9 cellular contexts compared by ENCODE assay signal in genomic region chr19:29812881-29813275, GRCh38. TPM values are rescaled to one million over a fixed set of nuclear protein-coding genes. Genes with fewer than 3 reads are reported as not detected.
DNase-seq lines count a peak whose midpoint lies in the region; ATAC-seq lines count a peak whose summit lies in the region.
"Had no signal": no experiment of that assay in that cellular context is flagged by ENCODE, and none has a peak within 500 bp of the region (broad histone marks: within the 10 kb centered on the region; RNA-seq: fewer than 3 reads in every experiment).

No MANE protein-coding gene starts in this region.

- no peaks in the 10 kb centered on the region for H3K9me3 Mint-ChIP-seq in activated CD4-positive, alpha-beta T cell treated with anti-CD3 and anti-CD28 coated beads, Interleukin-2, amount 10 ng/mL, durations not matched to agents 7 days and 5 days
- H3K9me3 Mint-ChIP-seq in activated CD4-positive, alpha-beta memory T cell treated with anti-CD3 and anti-CD28 coated beads, Interleukin-2, amount 10 ng/mL, durations not matched to agents 7 days and 5 days, result no peaks in the 10 kb centered on the region

- H3K9me3 ChIP-seq in iPS DF 6.9 (ENCODE audit: control insufficient read depth, insufficient read depth, low read length) (no peaks in the 10 kb centered on the region), subcutaneous abdominal adipose tissue (ENCODE audit: control insufficient read depth in 5 of 5, low read length in 5 of 5) (no peaks in the 10 kb centered on the region)
- H3K9me3 ChIP-seq: adrenal gland had no signal

- no peaks in the 10 kb centered on the region for H3K27me3 ChIP-seq in iPS DF 6.9 (ENCODE audit: control insufficient read depth, insufficient read depth, low read length)
- H3K27me3 ChIP-seq in subcutaneous abdominal adipose tissue (ENCODE audit: control insufficient read depth in 5 of 5, insufficient read depth in 4 of 5, low read length in 5 of 5), result no peaks in the 10 kb centered on the region
- H3K27me3 ChIP-seq: adrenal gland had no signal

- H3K4me1 ChIP-seq in iPS DF 6.9 (ENCODE audit: control insufficient read depth, insufficient read depth, low read length), result no peaks in the 10 kb centered on the region; the same call in 1 of the 2 replicates
- H3K4me1 ChIP-seq in subcutaneous abdominal adipose tissue (ENCODE audit: control insufficient read depth in 5 of 5, insufficient read depth in 5 of 5, low read length in 5 of 5), result peaks cover 0 to 12% (median 11%) of the 10 kb centered on the region in 5 donors

- peaks cover 4% of the 10 kb centered on the region; the same call in 1 of the 2 replicates for H3K36me3 ChIP-seq in iPS DF 6.9 (ENCODE audit: control insufficient read depth, insufficient read depth, low read length)
- H3K36me3 ChIP-seq in subcutaneous abdominal adipose tissue (ENCODE audit: control insufficient read depth in 5 of 5, insufficient read depth in 5 of 5, low read length in 5 of 5), result no peaks in the 10 kb centered on the region
- H3K36me3 ChIP-seq: adrenal gland had no signal

- H3K4me3 ChIP-seq in iPS DF 6.9 (ENCODE audit: low read length), result peak overlapping the region; percentile 83; the same call in 1 of the 2 replicates
- H3K4me3 ChIP-seq in subcutaneous abdominal adipose tissue (ENCODE audit: low read depth in 1 of 5, low read length in 5 of 5), result peak overlapping the region in 3 of 5 donors; percentile 17 to 53 (median 31)

- POLR2A ChIA-PET in activated CD4-positive, alpha-beta T cell treated with anti-CD3 and anti-CD28 coated beads, Interleukin-2, amount 10 ng/mL, durations not matched to agents 7 days and 5 days (lab: Charles Lee), result interaction anchor here (0.5 kb wide), 1 partner anchor 133 kb away, joined by 3 read pairs; no protein-coding TSS in a partner anchor
- POLR2A ChIA-PET in activated CD4-positive, alpha-beta memory T cell treated with anti-CD3 and anti-CD28 coated beads, Interleukin-2, amount 10 ng/mL, durations not matched to agents 7 days and 5 days (lab: Charles Lee), result interaction anchor here (0.6 to 8.7 kb wide), 10 partner anchors 8 to 207 kb away, joined by 3 to 67 read pairs (median 4); partner anchors contain the start of gene POP4

- no CpG with 5 or more reads among the region's 6 CpGs for WGBS in iPS DF 6.9 (ENCODE audit: insufficient coverage, insufficient read length)

- peaks cover 33% of the 10 kb centered on the region for H3K36me3 Mint-ChIP-seq in activated CD4-positive, alpha-beta T cell treated with anti-CD3 and anti-CD28 coated beads, Interleukin-2, amount 10 ng/mL, durations not matched to agents 7 days and 5 days (ENCODE audit: low read depth)
- H3K36me3 Mint-ChIP-seq in activated CD4-positive, alpha-beta memory T cell treated with anti-CD3 and anti-CD28 coated beads, Interleukin-2, amount 10 ng/mL, durations not matched to agents 7 days and 5 days (ENCODE audit: low read depth), result peaks cover 31% of the 10 kb centered on the region

- no peaks in the 10 kb centered on the region for H3K27me3 Mint-ChIP-seq in activated CD4-positive, alpha-beta T cell treated with anti-CD3 and anti-CD28 coated beads, Interleukin-2, amount 10 ng/mL, durations not matched to agents 7 days and 5 days
- no peaks in the 10 kb centered on the region for H3K27me3 Mint-ChIP-seq in activated CD4-positive, alpha-beta memory T cell treated with anti-CD3 and anti-CD28 coated beads, Interleukin-2, amount 10 ng/mL, durations not matched to agents 7 days and 5 days

- DNase-seq in activated CD4-positive, alpha-beta T cell treated with anti-CD3 and anti-CD28 coated beads, Interleukin-2, amount 10 ng/mL, durations not matched to agents 7 days and 5 days, result no peak
- DNase-seq in activated CD4-positive, alpha-beta T cell treated with anti-CD3 and anti-CD28 coated beads for 1 hour, result no peak
- DNase-seq in activated CD4-positive, alpha-beta memory T cell treated with anti-CD3 and anti-CD28 coated beads, Interleukin-2, amount 10 ng/mL, durations not matched to agents 7 days and 5 days, result peak; percentile 18
- DNase-seq in iPS DF 6.9 (ENCODE audit: low read depth, low spot score) (no peak), NCI-H1694 treated with DMSO at 0.1 percent for 48 hours (lab: John Stamatoyannopoulos, UW) (no peak), A172 (ENCODE audit: low spot score) (no peak)

- no peak for ATAC-seq in GM18502 (IDR thresholded peaks at IDR 0.05; ENCODE audit: poor library complexity, unreplicated experiment)

- CTCF ChIA-PET in activated CD4-positive, alpha-beta T cell treated with anti-CD3 and anti-CD28 coated beads, Interleukin-2, amount 10 ng/mL, durations not matched to agents 7 days and 5 days (lab: Charles Lee), result no interaction called here
- CTCF ChIA-PET in activated CD4-positive, alpha-beta memory T cell treated with anti-CD3 and anti-CD28 coated beads, Interleukin-2, amount 10 ng/mL, durations not matched to agents 7 days and 5 days (lab: Charles Lee), result interaction anchor here (0.9 kb wide), 1 partner anchor 25 kb away, joined by 3 read pairs; no protein-coding TSS in a partner anchor

- no peak overlapping the region for H3K27ac ChIP-seq in iPS DF 6.9 (ENCODE audit: low read length)
- no peak overlapping the region for H3K27ac ChIP-seq in subcutaneous abdominal adipose tissue (ENCODE audit: low read depth, low read length)

- peak overlapping the region; percentile 90 for H3K27ac Mint-ChIP-seq in activated CD4-positive, alpha-beta T cell treated with anti-CD3 and anti-CD28 coated beads, Interleukin-2, amount 10 ng/mL, durations not matched to agents 7 days and 5 days
- peak overlapping the region; percentile 68 for H3K27ac Mint-ChIP-seq in activated CD4-positive, alpha-beta memory T cell treated with anti-CD3 and anti-CD28 coated beads, Interleukin-2, amount 10 ng/mL, durations not matched to agents 7 days and 5 days

- peak overlapping the region in 1 of 5 donors; percentile 41 for H3K9ac ChIP-seq in subcutaneous abdominal adipose tissue (ENCODE audit: low read length in 5 of 5)

- peaks cover 48% of the 10 kb centered on the region for H3K4me1 Mint-ChIP-seq in activated CD4-positive, alpha-beta T cell treated with anti-CD3 and anti-CD28 coated beads, Interleukin-2, amount 10 ng/mL, durations not matched to agents 7 days and 5 days
- H3K4me1 Mint-ChIP-seq in activated CD4-positive, alpha-beta memory T cell treated with anti-CD3 and anti-CD28 coated beads, Interleukin-2, amount 10 ng/mL, durations not matched to agents 7 days and 5 days, result peaks cover 30% of the 10 kb centered on the region

- H3K4me3 Mint-ChIP-seq in activated CD4-positive, alpha-beta T cell treated with anti-CD3 and anti-CD28 coated beads, Interleukin-2, amount 10 ng/mL, durations not matched to agents 7 days and 5 days, result peak overlapping the region; percentile 95
- peak overlapping the region; percentile 84 for H3K4me3 Mint-ChIP-seq in activated CD4-positive, alpha-beta memory T cell treated with anti-CD3 and anti-CD28 coated beads, Interleukin-2, amount 10 ng/mL, durations not matched to agents 7 days and 5 days

RNA-seq across cellular contexts. Expression of gene CCNE1, which starts 1.1 kb away (rescaled TPM):
- total RNA-seq in activated CD4-positive, alpha-beta T cell treated with anti-CD3 and anti-CD28 coated beads, Interleukin-2, amount 10 ng/mL, durations not matched to agents 7 days and 5 days, result 10 to 100 TPM; 44.9 to 45.3 TPM
- 10 to 100 TPM; 24.8 to 26.3 TPM for total RNA-seq in activated CD4-positive, alpha-beta memory T cell treated with anti-CD3 and anti-CD28 coated beads, Interleukin-2, amount 10 ng/mL, durations not matched to agents 7 days and 5 days
- 50.2 and 56.3 TPM in 2 replicates for total RNA-seq in A172 (2014; rRNA removed; shearing (Covaris generic))
